Comparison of ENCODE assay signal across 1 cellular context in the genomic region with DNA sequence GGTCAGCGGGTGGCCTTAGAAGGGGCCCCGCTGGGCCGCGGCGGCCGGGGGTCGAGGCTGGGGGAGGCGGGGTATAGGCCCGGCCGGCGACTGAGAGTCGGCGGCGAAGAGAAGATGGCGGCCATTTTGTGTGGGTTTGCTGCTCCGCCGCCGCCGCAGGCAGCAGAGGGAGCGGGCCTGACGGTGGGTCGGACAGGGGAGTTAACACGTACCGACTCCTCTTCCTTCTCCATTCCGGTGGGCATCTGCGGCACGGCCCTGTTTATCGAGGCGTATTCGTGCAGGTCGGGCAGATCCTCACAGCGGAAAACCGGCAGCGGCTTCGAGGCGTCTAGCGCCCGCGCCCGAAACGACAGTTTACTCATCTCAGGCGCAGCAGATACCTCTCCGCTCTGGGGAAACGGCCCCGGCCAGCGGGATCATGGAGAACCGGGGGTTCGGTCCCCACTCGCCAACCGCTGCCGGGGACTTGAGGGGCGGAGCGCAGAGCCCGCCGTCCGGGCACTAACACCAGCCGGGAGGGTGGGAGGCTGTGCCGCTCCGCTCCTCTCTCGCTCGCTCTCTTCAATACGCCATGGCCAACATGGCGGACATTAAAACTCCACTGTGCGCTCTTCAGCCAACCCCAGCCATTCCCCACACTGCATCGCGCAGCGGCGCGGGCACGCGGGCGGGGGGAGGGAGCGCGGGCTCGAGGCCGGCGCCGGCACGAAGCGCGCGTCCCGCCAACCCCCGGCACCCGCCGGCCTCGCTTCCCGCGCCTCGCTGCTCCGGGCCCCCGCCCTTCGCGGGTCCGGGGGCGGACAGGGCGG.
TF ChIP-seq lines count a peak whose summit lies in the region.

A gene with protein sequence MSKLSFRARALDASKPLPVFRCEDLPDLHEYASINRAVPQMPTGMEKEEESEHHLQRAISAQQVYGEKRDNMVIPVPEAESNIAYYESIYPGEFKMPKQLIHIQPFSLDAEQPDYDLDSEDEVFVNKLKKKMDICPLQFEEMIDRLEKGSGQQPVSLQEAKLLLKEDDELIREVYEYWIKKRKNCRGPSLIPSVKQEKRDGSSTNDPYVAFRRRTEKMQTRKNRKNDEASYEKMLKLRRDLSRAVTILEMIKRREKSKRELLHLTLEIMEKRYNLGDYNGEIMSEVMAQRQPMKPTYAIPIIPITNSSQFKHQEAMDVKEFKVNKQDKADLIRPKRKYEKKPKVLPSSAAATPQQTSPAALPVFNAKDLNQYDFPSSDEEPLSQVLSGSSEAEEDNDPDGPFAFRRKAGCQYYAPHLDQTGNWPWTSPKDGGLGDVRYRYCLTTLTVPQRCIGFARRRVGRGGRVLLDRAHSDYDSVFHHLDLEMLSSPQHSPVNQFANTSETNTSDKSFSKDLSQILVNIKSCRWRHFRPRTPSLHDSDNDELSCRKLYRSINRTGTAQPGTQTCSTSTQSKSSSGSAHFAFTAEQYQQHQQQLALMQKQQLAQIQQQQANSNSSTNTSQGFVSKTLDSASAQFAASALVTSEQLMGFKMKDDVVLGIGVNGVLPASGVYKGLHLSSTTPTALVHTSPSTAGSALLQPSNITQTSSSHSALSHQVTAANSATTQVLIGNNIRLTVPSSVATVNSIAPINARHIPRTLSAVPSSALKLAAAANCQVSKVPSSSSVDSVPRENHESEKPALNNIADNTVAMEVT (minus strand): TSS at position 608 of the 812 bp plus-strand sequence. CDS start 243 bp downstream, at position 365.

TF ChIP-seq in HEK293, 187 proteins besides CTCF, POLR2A, EP300 and RAD21 (continued from another document and continues in another):
- TF ChIP-seq, protein P1, sequence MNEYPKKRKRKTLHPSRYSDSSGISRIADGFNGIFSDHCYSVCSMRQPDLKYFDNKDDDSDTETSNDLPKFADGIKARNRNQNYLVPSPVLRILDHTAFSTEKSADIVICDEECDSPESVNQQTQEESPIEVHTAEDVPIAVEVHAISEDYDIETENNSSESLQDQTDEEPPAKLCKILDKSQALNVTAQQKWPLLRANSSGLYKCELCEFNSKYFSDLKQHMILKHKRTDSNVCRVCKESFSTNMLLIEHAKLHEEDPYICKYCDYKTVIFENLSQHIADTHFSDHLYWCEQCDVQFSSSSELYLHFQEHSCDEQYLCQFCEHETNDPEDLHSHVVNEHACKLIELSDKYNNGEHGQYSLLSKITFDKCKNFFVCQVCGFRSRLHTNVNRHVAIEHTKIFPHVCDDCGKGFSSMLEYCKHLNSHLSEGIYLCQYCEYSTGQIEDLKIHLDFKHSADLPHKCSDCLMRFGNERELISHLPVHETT (tag by site-specific recombination; IDR thresholded peaks at IDR 0.05): 0 out of 2 replicates have a peak, but pooled peaks have one; percentile 49
- TF ChIP-seq OVOL3 (tag by site-specific recombination; IDR thresholded peaks at IDR 0.05): no peak
- TF ChIP-seq, protein P2, sequence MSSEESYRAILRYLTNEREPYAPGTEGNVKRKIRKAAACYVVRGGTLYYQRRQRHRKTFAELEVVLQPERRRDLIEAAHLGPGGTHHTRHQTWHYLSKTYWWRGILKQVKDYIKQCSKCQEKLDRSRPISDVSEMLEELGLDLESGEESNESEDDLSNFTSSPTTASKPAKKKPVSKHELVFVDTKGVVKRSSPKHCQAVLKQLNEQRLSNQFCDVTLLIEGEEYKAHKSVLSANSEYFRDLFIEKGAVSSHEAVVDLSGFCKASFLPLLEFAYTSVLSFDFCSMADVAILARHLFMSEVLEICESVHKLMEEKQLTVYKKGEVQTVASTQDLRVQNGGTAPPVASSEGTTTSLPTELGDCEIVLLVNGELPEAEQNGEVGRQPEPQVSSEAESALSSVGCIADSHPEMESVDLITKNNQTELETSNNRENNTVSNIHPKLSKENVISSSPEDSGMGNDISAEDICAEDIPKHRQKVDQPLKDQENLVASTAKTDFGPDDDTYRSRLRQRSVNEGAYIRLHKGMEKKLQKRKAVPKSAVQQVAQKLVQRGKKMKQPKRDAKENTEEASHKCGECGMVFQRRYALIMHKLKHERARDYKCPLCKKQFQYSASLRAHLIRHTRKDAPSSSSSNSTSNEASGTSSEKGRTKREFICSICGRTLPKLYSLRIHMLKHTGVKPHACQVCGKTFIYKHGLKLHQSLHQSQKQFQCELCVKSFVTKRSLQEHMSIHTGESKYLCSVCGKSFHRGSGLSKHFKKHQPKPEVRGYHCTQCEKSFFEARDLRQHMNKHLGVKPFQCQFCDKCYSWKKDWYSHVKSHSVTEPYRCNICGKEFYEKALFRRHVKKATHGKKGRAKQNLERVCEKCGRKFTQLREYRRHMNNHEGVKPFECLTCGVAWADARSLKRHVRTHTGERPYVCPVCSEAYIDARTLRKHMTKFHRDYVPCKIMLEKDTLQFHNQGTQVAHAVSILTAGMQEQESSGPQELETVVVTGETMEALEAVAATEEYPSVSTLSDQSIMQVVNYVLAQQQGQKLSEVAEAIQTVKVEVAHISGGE (tag by site-specific recombination; conservative IDR thresholded peaks at IDR 0.05; ENCODE audit: low read depth): 0 out of 2 replicates have a peak, but pooled peaks have one; percentile 30
- TF ChIP-seq, protein P3, sequence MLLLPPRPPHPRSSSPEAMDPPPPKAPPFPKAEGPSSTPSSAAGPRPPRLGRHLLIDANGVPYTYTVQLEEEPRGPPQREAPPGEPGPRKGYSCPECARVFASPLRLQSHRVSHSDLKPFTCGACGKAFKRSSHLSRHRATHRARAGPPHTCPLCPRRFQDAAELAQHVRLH (tag by site-specific recombination; IDR thresholded peaks at IDR 0.05): no peak; the same call in 1 of the 2 replicates
- peak; percentile 45; the same call in 1 of the 2 replicates for TF ChIP-seq ZSCAN16 (tag by site-specific recombination; IDR thresholded peaks at IDR 0.05)
- no peak for TF ChIP-seq KLF10 (tag by site-specific recombination; IDR thresholded peaks at IDR 0.05)
- TF ChIP-seq ZNF239 (tag by site-specific recombination; IDR thresholded peaks at IDR 0.05): no peak
- TF ChIP-seq, protein P4, sequence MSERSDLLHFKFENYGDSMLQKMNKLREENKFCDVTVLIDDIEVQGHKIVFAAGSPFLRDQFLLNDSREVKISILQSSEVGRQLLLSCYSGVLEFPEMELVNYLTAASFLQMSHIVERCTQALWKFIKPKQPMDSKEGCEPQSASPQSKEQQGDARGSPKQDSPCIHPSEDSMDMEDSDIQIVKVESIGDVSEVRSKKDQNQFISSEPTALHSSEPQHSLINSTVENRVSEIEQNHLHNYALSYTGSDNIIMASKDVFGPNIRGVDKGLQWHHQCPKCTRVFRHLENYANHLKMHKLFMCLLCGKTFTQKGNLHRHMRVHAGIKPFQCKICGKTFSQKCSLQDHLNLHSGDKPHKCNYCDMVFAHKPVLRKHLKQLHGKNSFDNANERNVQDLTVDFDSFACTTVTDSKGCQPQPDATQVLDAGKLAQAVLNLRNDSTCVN (tag by site-specific recombination; optimal IDR thresholded peaks at IDR 0.05): peak; percentile 55
- 0 out of 2 replicates have a peak, but pooled peaks have one; percentile 23 for TF ChIP-seq REPIN1 (tag by site-specific recombination; IDR thresholded peaks at IDR 0.05; ENCODE audit: low read depth)
- no peak for TF ChIP-seq ZNF626 (tag by site-specific recombination; IDR thresholded peaks at IDR 0.05)
- TF ChIP-seq, protein P5, sequence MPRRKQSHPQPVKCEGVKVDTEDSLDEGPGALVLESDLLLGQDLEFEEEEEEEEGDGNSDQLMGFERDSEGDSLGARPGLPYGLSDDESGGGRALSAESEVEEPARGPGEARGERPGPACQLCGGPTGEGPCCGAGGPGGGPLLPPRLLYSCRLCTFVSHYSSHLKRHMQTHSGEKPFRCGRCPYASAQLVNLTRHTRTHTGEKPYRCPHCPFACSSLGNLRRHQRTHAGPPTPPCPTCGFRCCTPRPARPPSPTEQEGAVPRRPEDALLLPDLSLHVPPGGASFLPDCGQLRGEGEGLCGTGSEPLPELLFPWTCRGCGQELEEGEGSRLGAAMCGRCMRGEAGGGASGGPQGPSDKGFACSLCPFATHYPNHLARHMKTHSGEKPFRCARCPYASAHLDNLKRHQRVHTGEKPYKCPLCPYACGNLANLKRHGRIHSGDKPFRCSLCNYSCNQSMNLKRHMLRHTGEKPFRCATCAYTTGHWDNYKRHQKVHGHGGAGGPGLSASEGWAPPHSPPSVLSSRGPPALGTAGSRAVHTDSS (tag by site-specific recombination; IDR thresholded peaks at IDR 0.05): no peak
- peak; percentile 60; the same call in 1 of the 2 replicates for TF ChIP-seq ZXDB (tag by site-specific recombination; IDR thresholded peaks at IDR 0.05)
- TF ChIP-seq ZNF404 (tag by site-specific recombination; IDR thresholded peaks at IDR 0.05): no peak
- no peak for TF ChIP-seq ZNF623 (tag by site-specific recombination; IDR thresholded peaks at IDR 0.05)
- no peak for TF ChIP-seq ZNF701 (tag by site-specific recombination; IDR thresholded peaks at IDR 0.05)
- TF ChIP-seq, protein P6, sequence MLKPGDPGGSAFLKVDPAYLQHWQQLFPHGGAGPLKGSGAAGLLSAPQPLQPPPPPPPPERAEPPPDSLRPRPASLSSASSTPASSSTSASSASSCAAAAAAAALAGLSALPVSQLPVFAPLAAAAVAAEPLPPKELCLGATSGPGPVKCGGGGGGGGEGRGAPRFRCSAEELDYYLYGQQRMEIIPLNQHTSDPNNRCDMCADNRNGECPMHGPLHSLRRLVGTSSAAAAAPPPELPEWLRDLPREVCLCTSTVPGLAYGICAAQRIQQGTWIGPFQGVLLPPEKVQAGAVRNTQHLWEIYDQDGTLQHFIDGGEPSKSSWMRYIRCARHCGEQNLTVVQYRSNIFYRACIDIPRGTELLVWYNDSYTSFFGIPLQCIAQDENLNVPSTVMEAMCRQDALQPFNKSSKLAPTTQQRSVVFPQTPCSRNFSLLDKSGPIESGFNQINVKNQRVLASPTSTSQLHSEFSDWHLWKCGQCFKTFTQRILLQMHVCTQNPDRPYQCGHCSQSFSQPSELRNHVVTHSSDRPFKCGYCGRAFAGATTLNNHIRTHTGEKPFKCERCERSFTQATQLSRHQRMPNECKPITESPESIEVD (tag by site-specific recombination; IDR thresholded peaks at IDR 0.05): no peak
- TF ChIP-seq ZBTB20 (tag by site-specific recombination; IDR thresholded peaks at IDR 0.05): no peak
- no peak for TF ChIP-seq PRDM1 (tag by site-specific recombination; IDR thresholded peaks at IDR 0.05)
- TF ChIP-seq ZNF560 (tag by site-specific recombination; IDR thresholded peaks at IDR 0.05; ENCODE audit: borderline replicate concordance): no peak
- no peak for TF ChIP-seq ZNF248 (tag by site-specific recombination; IDR thresholded peaks at IDR 0.05)
- TF ChIP-seq, protein P7, sequence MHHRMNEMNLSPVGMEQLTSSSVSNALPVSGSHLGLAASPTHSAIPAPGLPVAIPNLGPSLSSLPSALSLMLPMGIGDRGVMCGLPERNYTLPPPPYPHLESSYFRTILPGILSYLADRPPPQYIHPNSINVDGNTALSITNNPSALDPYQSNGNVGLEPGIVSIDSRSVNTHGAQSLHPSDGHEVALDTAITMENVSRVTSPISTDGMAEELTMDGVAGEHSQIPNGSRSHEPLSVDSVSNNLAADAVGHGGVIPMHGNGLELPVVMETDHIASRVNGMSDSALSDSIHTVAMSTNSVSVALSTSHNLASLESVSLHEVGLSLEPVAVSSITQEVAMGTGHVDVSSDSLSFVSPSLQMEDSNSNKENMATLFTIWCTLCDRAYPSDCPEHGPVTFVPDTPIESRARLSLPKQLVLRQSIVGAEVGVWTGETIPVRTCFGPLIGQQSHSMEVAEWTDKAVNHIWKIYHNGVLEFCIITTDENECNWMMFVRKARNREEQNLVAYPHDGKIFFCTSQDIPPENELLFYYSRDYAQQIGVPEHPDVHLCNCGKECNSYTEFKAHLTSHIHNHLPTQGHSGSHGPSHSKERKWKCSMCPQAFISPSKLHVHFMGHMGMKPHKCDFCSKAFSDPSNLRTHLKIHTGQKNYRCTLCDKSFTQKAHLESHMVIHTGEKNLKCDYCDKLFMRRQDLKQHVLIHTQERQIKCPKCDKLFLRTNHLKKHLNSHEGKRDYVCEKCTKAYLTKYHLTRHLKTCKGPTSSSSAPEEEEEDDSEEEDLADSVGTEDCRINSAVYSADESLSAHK (tag by site-specific recombination; IDR thresholded peaks at IDR 0.05): peak; percentile 21; the same call in 1 of the 2 replicates
- peak; percentile 83 for TF ChIP-seq ZNF76 (tag by site-specific recombination; IDR thresholded peaks at IDR 0.05; ENCODE audit: borderline replicate concordance, low read depth)
- no peak for TF ChIP-seq TCF7L2 (IDR thresholded peaks at IDR 0.05; ENCODE audit: borderline replicate concordance, low read depth, low read length)
- peak; percentile 98 for TF ChIP-seq ZNF335 (tag by site-specific recombination; conservative IDR thresholded peaks at IDR 0.05)
- peak; percentile 25; the same call in 1 of the 2 replicates for TF ChIP-seq ZNF660 (tag by site-specific recombination; IDR thresholded peaks at IDR 0.05)
- no peak for TF ChIP-seq ZNF302 (tag by site-specific recombination; IDR thresholded peaks at IDR 0.05; ENCODE audit: low read depth)
- no peak for TF ChIP-seq ZNF169 (tag by site-specific recombination; IDR thresholded peaks at IDR 0.05)
- no peak for TF ChIP-seq ZNF768 (tag by site-specific recombination; IDR thresholded peaks at IDR 0.05)
- TF ChIP-seq ZNF341 (tag by site-specific recombination; IDR thresholded peaks at IDR 0.05; ENCODE audit: low read depth): peak; percentile 81
- TF ChIP-seq, protein P8, sequence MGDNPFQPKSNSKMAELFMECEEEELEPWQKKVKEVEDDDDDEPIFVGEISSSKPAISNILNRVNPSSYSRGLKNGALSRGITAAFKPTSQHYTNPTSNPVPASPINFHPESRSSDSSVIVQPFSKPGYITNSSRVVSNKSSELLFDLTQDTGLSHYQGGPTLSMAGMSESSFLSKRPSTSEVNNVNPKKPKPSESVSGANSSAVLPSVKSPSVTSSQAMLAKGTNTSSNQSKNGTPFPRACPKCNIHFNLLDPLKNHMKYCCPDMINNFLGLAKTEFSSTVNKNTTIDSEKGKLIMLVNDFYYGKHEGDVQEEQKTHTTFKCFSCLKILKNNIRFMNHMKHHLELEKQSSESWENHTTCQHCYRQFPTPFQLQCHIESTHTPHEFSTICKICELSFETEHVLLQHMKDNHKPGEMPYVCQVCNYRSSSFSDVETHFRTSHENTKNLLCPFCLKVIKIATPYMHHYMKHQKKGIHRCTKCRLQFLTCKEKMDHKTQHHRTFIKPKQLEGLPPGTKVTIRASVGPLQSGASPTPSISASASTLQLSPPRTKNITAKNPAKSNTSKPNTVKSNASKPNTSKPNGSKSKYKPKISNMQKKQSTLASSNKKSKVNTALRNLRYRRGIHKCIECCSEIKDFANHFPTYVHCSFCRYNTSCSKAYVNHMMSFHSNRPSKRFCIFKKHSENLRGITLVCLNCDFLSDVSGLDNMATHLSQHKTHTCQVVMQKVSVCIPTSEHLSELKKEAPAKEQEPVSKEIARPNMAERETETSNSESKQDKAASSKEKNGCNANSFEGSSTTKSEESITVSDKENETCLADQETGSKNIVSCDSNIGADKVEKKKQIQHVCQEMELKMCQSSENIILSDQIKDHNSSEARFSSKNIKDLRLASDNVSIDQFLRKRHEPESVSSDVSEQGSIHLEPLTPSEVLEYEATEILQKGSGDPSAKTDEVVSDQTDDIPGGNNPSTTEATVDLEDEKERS (tag by site-specific recombination; IDR thresholded peaks at IDR 0.05): no peak
- peak; percentile 32; the same call in 1 of the 2 replicates for TF ChIP-seq ZSCAN30 (tag by site-specific recombination; IDR thresholded peaks at IDR 0.05)
- TF ChIP-seq, protein P9, sequence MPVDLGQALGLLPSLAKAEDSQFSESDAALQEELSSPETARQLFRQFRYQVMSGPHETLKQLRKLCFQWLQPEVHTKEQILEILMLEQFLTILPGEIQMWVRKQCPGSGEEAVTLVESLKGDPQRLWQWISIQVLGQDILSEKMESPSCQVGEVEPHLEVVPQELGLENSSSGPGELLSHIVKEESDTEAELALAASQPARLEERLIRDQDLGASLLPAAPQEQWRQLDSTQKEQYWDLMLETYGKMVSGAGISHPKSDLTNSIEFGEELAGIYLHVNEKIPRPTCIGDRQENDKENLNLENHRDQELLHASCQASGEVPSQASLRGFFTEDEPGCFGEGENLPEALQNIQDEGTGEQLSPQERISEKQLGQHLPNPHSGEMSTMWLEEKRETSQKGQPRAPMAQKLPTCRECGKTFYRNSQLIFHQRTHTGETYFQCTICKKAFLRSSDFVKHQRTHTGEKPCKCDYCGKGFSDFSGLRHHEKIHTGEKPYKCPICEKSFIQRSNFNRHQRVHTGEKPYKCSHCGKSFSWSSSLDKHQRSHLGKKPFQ (tag by site-specific recombination; IDR thresholded peaks at IDR 0.05): no peak
